12 cellular contexts compared by ENCODE assay signal in genomic region chr13:98658131-98658530, GRCh38.
DNase-seq lines count a peak whose midpoint lies in the region; ATAC-seq and TF ChIP-seq lines count a peak whose summit lies in the region.
"Had no signal": no experiment of that assay in that cellular context is flagged by ENCODE, and none has a peak within 500 bp of the region (broad histone marks: within the 10 kb centered on the region; RNA-seq: fewer than 3 reads in every experiment).

No MANE protein-coding gene starts in this region.

- peaks cover 3% of the 10 kb centered on the region for H3K27me3 Mint-ChIP-seq in neural crest cell (ENCODE audit: low read depth)

- peak; percentile 63 for DNase-seq in AG10803 (ENCODE audit: low read depth)
- peak; percentile 38 for DNase-seq in LoVo (ENCODE audit: low spot score)
- DNase-seq in fibroblast of mammary gland (ENCODE audit: low read depth): peak; percentile 34
- no peak for DNase-seq in neural crest cell (ENCODE audit: low read depth, low spot score)
- no peak for DNase-seq in NCI-H524 treated with DMSO at 0.1 percent for 48 hours (lab: John Stamatoyannopoulos, UW)
- DNase-seq in NCI-H1417 (lab: John Stamatoyannopoulos, UW): no peak
- DNase-seq: islet precursor cell, naive B cell, NCI-H2081, NCI-H82 had no signal

- ATAC-seq in GM21529 (IDR thresholded peaks at IDR 0.05; ENCODE audit: unreplicated experiment): no peak
- no peak for ATAC-seq in HG03045 (IDR thresholded peaks at IDR 0.05; ENCODE audit: unreplicated experiment)

- no peak overlapping the region for H3K4me3 Mint-ChIP-seq in neural crest cell

- H3K4me1 Mint-ChIP-seq in neural crest cell: no peaks in the 10 kb centered on the region

- H3K36me3 Mint-ChIP-seq in neural crest cell (ENCODE audit: low read depth): no peaks in the 10 kb centered on the region
- H3K36me3 Mint-ChIP-seq: naive B cell had no signal

- peak overlapping the region; percentile 26 for H3K4me3 ChIP-seq in AG10803 (ENCODE audit: low read length)
- H3K4me3 ChIP-seq in fibroblast of mammary gland (ENCODE audit: control insufficient read depth, low read depth, low read length): no peak overlapping the region

- TF ChIP-seq CTCF in AG10803 (conservative IDR thresholded peaks at IDR 0.05; ENCODE audit: low read length): no peak
- TF ChIP-seq CTCF in fibroblast of mammary gland (conservative IDR thresholded peaks at IDR 0.05; ENCODE audit: control insufficient read depth, insufficient read depth, low read depth, low read length): no peak
- TF ChIP-seq CTCF in neural crest cell (conservative IDR thresholded peaks at IDR 0.05): no peak

- H3K27ac Mint-ChIP-seq in neural crest cell (ENCODE audit: unreplicated experiment): peak overlapping the region; percentile 6

- no peaks in the 10 kb centered on the region for H3K9me3 Mint-ChIP-seq in neural crest cell
- H3K9me3 Mint-ChIP-seq: naive B cell had no signal

Comparison
In these comparisons a context has a peak if more than half of its experiments do, and no peak if none do; other contexts are left out.
1. DNase-seq: peak in AG10803 (single experiment), LoVo (single experiment) and fibroblast of mammary gland (single experiment); none in neural crest cell (single experiment), NCI-H524 treated with DMSO at 0.1 percent for 48 hours (single experiment) and NCI-H1417 (0 of 3).